Comparison of ENCODE assay signal across 9 cellular contexts in genomic region chrX:31099536-31100090, GRCh38. TPM values are rescaled to one million over a fixed set of nuclear protein-coding genes. Genes with fewer than 3 reads are reported as not detected.
DNase-seq lines count a peak whose midpoint lies in the region; ATAC-seq and TF ChIP-seq lines count a peak whose summit lies in the region.
"Had no signal": no experiment of that assay in that cellular context is flagged by ENCODE, and none has a peak within 500 bp of the region (broad histone marks: within the 10 kb centered on the region; RNA-seq: fewer than 3 reads in every experiment).

No MANE protein-coding gene starts in this region.

- H3K27me3 Mint-ChIP-seq in activated naive CD8-positive, alpha-beta T cell treated with anti-CD3 and anti-CD28 coated beads, Interleukin-2, amount 50 U/mL, for 24 hours = peaks cover 2% of the 10 kb centered on the region

- no peak for TF ChIP-seq CTCF in BE2C (IDR thresholded peaks at IDR 0.05; ENCODE audit: low read depth, low read length)

- H3K4me3 Mint-ChIP-seq in activated naive CD8-positive, alpha-beta T cell treated with anti-CD3 and anti-CD28 coated beads, Interleukin-2, amount 50 U/mL, for 24 hours = no peak overlapping the region

- H3K27me3 ChIP-seq in BE2C = no peaks in the 10 kb centered on the region

- peaks cover 18% of the 10 kb centered on the region for H3K4me1 Mint-ChIP-seq in activated naive CD8-positive, alpha-beta T cell treated with anti-CD3 and anti-CD28 coated beads, Interleukin-2, amount 50 U/mL, for 24 hours

- no peaks in the 10 kb centered on the region for H3K9me3 Mint-ChIP-seq in activated naive CD8-positive, alpha-beta T cell treated with anti-CD3 and anti-CD28 coated beads, Interleukin-2, amount 50 U/mL, for 24 hours

- H3K27ac Mint-ChIP-seq in activated naive CD8-positive, alpha-beta T cell treated with anti-CD3 and anti-CD28 coated beads, Interleukin-2, amount 50 U/mL, for 24 hours = no peak overlapping the region

- no peak overlapping the region for H3K4me3 ChIP-seq in BE2C (ENCODE audit: low read depth, low read length)

- no peaks in the 10 kb centered on the region for H3K36me3 Mint-ChIP-seq in activated naive CD8-positive, alpha-beta T cell treated with anti-CD3 and anti-CD28 coated beads, Interleukin-2, amount 50 U/mL, for 24 hours (ENCODE audit: low read depth)

- H3K9me3 ChIP-seq in BE2C = no peaks in the 10 kb centered on the region

- peak; percentile 73 for ATAC-seq in GM18505 (IDR thresholded peaks at IDR 0.05; ENCODE audit: unreplicated experiment)
- ATAC-seq in GM19468 (IDR thresholded peaks at IDR 0.05; ENCODE audit: extremely low read depth, unreplicated experiment) = peak; percentile 63
- peak; percentile 82 for ATAC-seq in HG03342 (IDR thresholded peaks at IDR 0.05; ENCODE audit: unreplicated experiment)
- ATAC-seq in activated naive CD8-positive, alpha-beta T cell treated with anti-CD3 and anti-CD28 coated beads, Interleukin-2, amount 50 U/mL, for 24 hours = peak; percentile 98

- no peak for TF ChIP-seq POLR2A in GM18505 (IDR thresholded peaks at IDR 0.05; ENCODE audit: borderline replicate concordance, extremely low read depth, insufficient read depth, insufficient read length)

- H3K36me3 ChIP-seq in BE2C = no peaks in the 10 kb centered on the region

- DNase-seq in activated naive CD8-positive, alpha-beta T cell treated with anti-CD3 and anti-CD28 coated beads, Interleukin-2, amount 50 U/mL, for 24 hours = peak; percentile 27
- DNase-seq in BE2C = no peak
- no peak for DNase-seq in activated gamma-delta T cell (lab: John Stamatoyannopoulos, UW)
- DNase-seq in NCI-H69 (lab: John Stamatoyannopoulos, UW) = no peak
- no peak for DNase-seq in NCI-H2196 (lab: John Stamatoyannopoulos, UW; ENCODE audit: unreplicated experiment)
- DNase-seq: NCI-H526 had no signal

- no peaks in the 10 kb centered on the region for H3K4me1 ChIP-seq in BE2C

RNA-seq across cellular contexts. Expression of gene FTHL17, which starts 27.8 kb away (rescaled TPM):
- not detected for polyA plus RNA-seq in BE2C (2012; ENCODE audit: insufficient read depth, insufficient read length, low read depth)
